1 cellular context compared by ENCODE assay signal in genomic region chr17:76252040-76252954, GRCh38.
TF ChIP-seq lines count a peak whose summit lies in the region.

No MANE protein-coding gene starts in this region.

TF ChIP-seq in GM23338, 12 proteins besides CTCF, POLR2A, EP300 and RAD21 (continued from another document):
- no peak for TF ChIP-seq ZNF462 (CRISPR knock-in tag; IDR thresholded peaks at IDR 0.05)
- TF ChIP-seq STAT1 (IDR thresholded peaks at IDR 0.05; ENCODE audit: unreplicated experiment): no peak
- TF ChIP-seq EZH2phosphoT487 (IDR thresholded peaks at IDR 0.05; ENCODE audit: unreplicated experiment): no peak
- TF ChIP-seq POLR2AphosphoS5 (IDR thresholded peaks at IDR 0.05; ENCODE audit: low read depth): no peak
- TF ChIP-seq ETS1 (IDR thresholded peaks at IDR 0.05): no peak
- no peak for TF ChIP-seq ZNF331 (CRISPR knock-in tag; IDR thresholded peaks at IDR 0.05; ENCODE audit: low read depth)
- no peak for TF ChIP-seq CREB1 (CRISPR knock-in tag; IDR thresholded peaks at IDR 0.05; ENCODE audit: low read depth)
